Comparison of ENCODE assay signal across 1 cellular context in the genomic region with DNA sequence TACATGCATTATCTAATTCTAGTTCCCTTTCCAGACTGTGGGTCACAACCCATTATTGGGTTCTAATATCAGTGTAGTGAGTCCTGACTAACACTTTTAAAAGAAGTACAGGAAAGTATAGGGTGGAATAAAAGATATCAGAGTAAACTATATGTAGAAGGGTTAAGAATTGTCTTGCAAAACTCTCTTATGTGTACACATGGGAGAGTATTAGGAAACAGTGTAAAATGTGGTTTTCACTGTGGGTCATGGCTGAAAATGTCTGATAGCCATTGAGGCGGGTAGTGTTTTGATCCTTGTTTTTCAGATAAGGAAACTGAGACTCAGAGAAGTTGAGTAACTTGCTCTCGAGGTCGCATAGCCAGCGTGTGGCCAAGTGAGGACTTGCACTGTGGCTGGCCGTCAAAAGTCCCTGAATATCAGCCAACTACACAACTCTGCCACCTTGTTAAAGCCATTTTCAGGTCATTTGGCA.
A peak's percentile ranks its signal among the peaks of the same experiment; 100 is the strongest.
TF ChIP-seq lines count a peak whose summit lies in the region.

No MANE protein-coding gene starts in this region.

TF ChIP-seq in HepG2, 621 proteins besides CTCF, POLR2A, EP300 and RAD21 (continued from another document and continues in another):
- TF ChIP-seq, protein P1, sequence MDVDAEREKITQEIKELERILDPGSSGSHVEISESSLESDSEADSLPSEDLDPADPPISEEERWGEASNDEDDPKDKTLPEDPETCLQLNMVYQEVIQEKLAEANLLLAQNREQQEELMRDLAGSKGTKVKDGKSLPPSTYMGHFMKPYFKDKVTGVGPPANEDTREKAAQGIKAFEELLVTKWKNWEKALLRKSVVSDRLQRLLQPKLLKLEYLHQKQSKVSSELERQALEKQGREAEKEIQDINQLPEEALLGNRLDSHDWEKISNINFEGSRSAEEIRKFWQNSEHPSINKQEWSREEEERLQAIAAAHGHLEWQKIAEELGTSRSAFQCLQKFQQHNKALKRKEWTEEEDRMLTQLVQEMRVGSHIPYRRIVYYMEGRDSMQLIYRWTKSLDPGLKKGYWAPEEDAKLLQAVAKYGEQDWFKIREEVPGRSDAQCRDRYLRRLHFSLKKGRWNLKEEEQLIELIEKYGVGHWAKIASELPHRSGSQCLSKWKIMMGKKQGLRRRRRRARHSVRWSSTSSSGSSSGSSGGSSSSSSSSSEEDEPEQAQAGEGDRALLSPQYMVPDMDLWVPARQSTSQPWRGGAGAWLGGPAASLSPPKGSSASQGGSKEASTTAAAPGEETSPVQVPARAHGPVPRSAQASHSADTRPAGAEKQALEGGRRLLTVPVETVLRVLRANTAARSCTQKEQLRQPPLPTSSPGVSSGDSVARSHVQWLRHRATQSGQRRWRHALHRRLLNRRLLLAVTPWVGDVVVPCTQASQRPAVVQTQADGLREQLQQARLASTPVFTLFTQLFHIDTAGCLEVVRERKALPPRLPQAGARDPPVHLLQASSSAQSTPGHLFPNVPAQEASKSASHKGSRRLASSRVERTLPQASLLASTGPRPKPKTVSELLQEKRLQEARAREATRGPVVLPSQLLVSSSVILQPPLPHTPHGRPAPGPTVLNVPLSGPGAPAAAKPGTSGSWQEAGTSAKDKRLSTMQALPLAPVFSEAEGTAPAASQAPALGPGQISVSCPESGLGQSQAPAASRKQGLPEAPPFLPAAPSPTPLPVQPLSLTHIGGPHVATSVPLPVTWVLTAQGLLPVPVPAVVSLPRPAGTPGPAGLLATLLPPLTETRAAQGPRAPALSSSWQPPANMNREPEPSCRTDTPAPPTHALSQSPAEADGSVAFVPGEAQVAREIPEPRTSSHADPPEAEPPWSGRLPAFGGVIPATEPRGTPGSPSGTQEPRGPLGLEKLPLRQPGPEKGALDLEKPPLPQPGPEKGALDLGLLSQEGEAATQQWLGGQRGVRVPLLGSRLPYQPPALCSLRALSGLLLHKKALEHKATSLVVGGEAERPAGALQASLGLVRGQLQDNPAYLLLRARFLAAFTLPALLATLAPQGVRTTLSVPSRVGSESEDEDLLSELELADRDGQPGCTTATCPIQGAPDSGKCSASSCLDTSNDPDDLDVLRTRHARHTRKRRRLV (CRISPR knock-in tag; IDR thresholded peaks at IDR 0.05), result no peak
- no peak for TF ChIP-seq ZNF775 (CRISPR knock-in tag; IDR thresholded peaks at IDR 0.05; ENCODE audit: borderline replicate concordance)
- TF ChIP-seq, protein P2, sequence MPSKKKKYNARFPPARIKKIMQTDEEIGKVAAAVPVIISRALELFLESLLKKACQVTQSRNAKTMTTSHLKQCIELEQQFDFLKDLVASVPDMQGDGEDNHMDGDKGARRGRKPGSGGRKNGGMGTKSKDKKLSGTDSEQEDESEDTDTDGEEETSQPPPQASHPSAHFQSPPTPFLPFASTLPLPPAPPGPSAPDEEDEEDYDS (CRISPR knock-in tag; IDR thresholded peaks at IDR 0.05), result no peak
- peak; percentile 60 for TF ChIP-seq HNF4A (CRISPR knock-in tag; IDR thresholded peaks at IDR 0.05)
- peak; percentile 68 for TF ChIP-seq ZNF652 (CRISPR knock-in tag; IDR thresholded peaks at IDR 0.05; ENCODE audit: borderline replicate concordance, low read depth)
- TF ChIP-seq, protein P3, sequence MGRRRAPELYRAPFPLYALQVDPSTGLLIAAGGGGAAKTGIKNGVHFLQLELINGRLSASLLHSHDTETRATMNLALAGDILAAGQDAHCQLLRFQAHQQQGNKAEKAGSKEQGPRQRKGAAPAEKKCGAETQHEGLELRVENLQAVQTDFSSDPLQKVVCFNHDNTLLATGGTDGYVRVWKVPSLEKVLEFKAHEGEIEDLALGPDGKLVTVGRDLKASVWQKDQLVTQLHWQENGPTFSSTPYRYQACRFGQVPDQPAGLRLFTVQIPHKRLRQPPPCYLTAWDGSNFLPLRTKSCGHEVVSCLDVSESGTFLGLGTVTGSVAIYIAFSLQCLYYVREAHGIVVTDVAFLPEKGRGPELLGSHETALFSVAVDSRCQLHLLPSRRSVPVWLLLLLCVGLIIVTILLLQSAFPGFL (CRISPR knock-in tag; IDR thresholded peaks at IDR 0.05), result no peak
- no peak for TF ChIP-seq ZNF382 (CRISPR knock-in tag; IDR thresholded peaks at IDR 0.05; ENCODE audit: borderline replicate concordance)
- no peak for TF ChIP-seq IKZF1 (IDR thresholded peaks at IDR 0.05)
- no peak for TF ChIP-seq HOXD1 (CRISPR knock-in tag; IDR thresholded peaks at IDR 0.05)
- TF ChIP-seq, protein P4, sequence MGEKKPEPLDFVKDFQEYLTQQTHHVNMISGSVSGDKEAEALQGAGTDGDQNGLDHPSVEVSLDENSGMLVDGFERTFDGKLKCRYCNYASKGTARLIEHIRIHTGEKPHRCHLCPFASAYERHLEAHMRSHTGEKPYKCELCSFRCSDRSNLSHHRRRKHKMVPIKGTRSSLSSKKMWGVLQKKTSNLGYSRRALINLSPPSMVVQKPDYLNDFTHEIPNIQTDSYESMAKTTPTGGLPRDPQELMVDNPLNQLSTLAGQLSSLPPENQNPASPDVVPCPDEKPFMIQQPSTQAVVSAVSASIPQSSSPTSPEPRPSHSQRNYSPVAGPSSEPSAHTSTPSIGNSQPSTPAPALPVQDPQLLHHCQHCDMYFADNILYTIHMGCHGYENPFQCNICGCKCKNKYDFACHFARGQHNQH (CRISPR knock-in tag; IDR thresholded peaks at IDR 0.05), result peak; percentile 29; the same call in 1 of the 2 replicates
- no peak for TF ChIP-seq AGO2 (optimal IDR thresholded peaks at IDR 0.05; ENCODE audit: low read depth, low read length)
- no peak for TF ChIP-seq KAT7 (CRISPR knock-in tag; IDR thresholded peaks at IDR 0.05; ENCODE audit: borderline replicate concordance)
- no peak for TF ChIP-seq ATM (IDR thresholded peaks at IDR 0.05; ENCODE audit: borderline replicate concordance)
- TF ChIP-seq, protein P5, sequence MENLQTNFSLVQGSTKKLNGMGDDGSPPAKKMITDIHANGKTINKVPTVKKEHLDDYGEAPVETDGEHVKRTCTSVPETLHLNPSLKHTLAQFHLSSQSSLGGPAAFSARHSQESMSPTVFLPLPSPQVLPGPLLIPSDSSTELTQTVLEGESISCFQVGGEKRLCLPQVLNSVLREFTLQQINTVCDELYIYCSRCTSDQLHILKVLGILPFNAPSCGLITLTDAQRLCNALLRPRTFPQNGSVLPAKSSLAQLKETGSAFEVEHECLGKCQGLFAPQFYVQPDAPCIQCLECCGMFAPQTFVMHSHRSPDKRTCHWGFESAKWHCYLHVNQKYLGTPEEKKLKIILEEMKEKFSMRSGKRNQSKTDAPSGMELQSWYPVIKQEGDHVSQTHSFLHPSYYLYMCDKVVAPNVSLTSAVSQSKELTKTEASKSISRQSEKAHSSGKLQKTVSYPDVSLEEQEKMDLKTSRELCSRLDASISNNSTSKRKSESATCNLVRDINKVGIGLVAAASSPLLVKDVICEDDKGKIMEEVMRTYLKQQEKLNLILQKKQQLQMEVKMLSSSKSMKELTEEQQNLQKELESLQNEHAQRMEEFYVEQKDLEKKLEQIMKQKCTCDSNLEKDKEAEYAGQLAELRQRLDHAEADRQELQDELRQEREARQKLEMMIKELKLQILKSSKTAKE (CRISPR knock-in tag; IDR thresholded peaks at IDR 0.05; ENCODE audit: borderline replicate concordance), result no peak
- no peak; the same call in 1 of the 2 replicates for TF ChIP-seq ZBTB7B (CRISPR knock-in tag; IDR thresholded peaks at IDR 0.05)
- no peak for TF ChIP-seq GABPB1 (CRISPR knock-in tag; IDR thresholded peaks at IDR 0.05)
- TF ChIP-seq MIER3 (CRISPR knock-in tag; IDR thresholded peaks at IDR 0.05; ENCODE audit: borderline replicate concordance), result peak; percentile 48; the same call in 1 of the 2 replicates
- TF ChIP-seq TARDBP (CRISPR knock-in tag; IDR thresholded peaks at IDR 0.05), result peak; percentile 47; the same call in 1 of the 2 replicates
- no peak for TF ChIP-seq ZNF446 (CRISPR knock-in tag; IDR thresholded peaks at IDR 0.05)
- no peak for TF ChIP-seq SRY (CRISPR knock-in tag; IDR thresholded peaks at IDR 0.05)
- TF ChIP-seq NR2F6 (IDR thresholded peaks at IDR 0.05), result peak; percentile 63
- TF ChIP-seq NR2F6 (CRISPR knock-in tag; IDR thresholded peaks at IDR 0.05), result peak; percentile 55
- TF ChIP-seq JARID2 (CRISPR knock-in tag; IDR thresholded peaks at IDR 0.05; ENCODE audit: insufficient replicate concordance), result no peak
- no peak for TF ChIP-seq MLLT10 (CRISPR knock-in tag; IDR thresholded peaks at IDR 0.05)
- TF ChIP-seq, protein P6, sequence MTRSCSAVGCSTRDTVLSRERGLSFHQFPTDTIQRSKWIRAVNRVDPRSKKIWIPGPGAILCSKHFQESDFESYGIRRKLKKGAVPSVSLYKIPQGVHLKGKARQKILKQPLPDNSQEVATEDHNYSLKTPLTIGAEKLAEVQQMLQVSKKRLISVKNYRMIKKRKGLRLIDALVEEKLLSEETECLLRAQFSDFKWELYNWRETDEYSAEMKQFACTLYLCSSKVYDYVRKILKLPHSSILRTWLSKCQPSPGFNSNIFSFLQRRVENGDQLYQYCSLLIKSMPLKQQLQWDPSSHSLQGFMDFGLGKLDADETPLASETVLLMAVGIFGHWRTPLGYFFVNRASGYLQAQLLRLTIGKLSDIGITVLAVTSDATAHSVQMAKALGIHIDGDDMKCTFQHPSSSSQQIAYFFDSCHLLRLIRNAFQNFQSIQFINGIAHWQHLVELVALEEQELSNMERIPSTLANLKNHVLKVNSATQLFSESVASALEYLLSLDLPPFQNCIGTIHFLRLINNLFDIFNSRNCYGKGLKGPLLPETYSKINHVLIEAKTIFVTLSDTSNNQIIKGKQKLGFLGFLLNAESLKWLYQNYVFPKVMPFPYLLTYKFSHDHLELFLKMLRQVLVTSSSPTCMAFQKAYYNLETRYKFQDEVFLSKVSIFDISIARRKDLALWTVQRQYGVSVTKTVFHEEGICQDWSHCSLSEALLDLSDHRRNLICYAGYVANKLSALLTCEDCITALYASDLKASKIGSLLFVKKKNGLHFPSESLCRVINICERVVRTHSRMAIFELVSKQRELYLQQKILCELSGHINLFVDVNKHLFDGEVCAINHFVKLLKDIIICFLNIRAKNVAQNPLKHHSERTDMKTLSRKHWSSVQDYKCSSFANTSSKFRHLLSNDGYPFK (CRISPR knock-in tag; IDR thresholded peaks at IDR 0.05; ENCODE audit: borderline replicate concordance), result no peak
- TF ChIP-seq, protein P7, sequence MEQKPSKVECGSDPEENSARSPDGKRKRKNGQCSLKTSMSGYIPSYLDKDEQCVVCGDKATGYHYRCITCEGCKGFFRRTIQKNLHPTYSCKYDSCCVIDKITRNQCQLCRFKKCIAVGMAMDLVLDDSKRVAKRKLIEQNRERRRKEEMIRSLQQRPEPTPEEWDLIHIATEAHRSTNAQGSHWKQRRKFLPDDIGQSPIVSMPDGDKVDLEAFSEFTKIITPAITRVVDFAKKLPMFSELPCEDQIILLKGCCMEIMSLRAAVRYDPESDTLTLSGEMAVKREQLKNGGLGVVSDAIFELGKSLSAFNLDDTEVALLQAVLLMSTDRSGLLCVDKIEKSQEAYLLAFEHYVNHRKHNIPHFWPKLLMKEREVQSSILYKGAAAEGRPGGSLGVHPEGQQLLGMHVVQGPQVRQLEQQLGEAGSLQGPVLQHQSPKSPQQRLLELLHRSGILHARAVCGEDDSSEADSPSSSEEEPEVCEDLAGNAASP (CRISPR knock-in tag; IDR thresholded peaks at IDR 0.05; ENCODE audit: borderline replicate concordance), result peak; percentile 63; the same call in 1 of the 2 replicates
- TF ChIP-seq TBP (CRISPR knock-in tag; IDR thresholded peaks at IDR 0.05), result no peak
- TF ChIP-seq, protein P8, sequence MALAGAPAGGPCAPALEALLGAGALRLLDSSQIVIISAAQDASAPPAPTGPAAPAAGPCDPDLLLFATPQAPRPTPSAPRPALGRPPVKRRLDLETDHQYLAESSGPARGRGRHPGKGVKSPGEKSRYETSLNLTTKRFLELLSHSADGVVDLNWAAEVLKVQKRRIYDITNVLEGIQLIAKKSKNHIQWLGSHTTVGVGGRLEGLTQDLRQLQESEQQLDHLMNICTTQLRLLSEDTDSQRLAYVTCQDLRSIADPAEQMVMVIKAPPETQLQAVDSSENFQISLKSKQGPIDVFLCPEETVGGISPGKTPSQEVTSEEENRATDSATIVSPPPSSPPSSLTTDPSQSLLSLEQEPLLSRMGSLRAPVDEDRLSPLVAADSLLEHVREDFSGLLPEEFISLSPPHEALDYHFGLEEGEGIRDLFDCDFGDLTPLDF (CRISPR knock-in tag; IDR thresholded peaks at IDR 0.05), result no peak; the same call in 1 of the 2 replicates
- no peak for TF ChIP-seq GABPA (IDR thresholded peaks at IDR 0.05; ENCODE audit: low read depth, low read length)
- no peak; the same call in 1 of the 2 replicates for TF ChIP-seq GABPA (CRISPR knock-in tag; IDR thresholded peaks at IDR 0.05; ENCODE audit: low read depth)
- TF ChIP-seq KLF9 (CRISPR knock-in tag; IDR thresholded peaks at IDR 0.05; ENCODE audit: low read depth), result no peak
- TF ChIP-seq GZF1 (CRISPR knock-in tag; IDR thresholded peaks at IDR 0.05), result no peak
- TF ChIP-seq ZNF432 (CRISPR knock-in tag; IDR thresholded peaks at IDR 0.05; ENCODE audit: borderline replicate concordance), result no peak
- TF ChIP-seq, protein P9, sequence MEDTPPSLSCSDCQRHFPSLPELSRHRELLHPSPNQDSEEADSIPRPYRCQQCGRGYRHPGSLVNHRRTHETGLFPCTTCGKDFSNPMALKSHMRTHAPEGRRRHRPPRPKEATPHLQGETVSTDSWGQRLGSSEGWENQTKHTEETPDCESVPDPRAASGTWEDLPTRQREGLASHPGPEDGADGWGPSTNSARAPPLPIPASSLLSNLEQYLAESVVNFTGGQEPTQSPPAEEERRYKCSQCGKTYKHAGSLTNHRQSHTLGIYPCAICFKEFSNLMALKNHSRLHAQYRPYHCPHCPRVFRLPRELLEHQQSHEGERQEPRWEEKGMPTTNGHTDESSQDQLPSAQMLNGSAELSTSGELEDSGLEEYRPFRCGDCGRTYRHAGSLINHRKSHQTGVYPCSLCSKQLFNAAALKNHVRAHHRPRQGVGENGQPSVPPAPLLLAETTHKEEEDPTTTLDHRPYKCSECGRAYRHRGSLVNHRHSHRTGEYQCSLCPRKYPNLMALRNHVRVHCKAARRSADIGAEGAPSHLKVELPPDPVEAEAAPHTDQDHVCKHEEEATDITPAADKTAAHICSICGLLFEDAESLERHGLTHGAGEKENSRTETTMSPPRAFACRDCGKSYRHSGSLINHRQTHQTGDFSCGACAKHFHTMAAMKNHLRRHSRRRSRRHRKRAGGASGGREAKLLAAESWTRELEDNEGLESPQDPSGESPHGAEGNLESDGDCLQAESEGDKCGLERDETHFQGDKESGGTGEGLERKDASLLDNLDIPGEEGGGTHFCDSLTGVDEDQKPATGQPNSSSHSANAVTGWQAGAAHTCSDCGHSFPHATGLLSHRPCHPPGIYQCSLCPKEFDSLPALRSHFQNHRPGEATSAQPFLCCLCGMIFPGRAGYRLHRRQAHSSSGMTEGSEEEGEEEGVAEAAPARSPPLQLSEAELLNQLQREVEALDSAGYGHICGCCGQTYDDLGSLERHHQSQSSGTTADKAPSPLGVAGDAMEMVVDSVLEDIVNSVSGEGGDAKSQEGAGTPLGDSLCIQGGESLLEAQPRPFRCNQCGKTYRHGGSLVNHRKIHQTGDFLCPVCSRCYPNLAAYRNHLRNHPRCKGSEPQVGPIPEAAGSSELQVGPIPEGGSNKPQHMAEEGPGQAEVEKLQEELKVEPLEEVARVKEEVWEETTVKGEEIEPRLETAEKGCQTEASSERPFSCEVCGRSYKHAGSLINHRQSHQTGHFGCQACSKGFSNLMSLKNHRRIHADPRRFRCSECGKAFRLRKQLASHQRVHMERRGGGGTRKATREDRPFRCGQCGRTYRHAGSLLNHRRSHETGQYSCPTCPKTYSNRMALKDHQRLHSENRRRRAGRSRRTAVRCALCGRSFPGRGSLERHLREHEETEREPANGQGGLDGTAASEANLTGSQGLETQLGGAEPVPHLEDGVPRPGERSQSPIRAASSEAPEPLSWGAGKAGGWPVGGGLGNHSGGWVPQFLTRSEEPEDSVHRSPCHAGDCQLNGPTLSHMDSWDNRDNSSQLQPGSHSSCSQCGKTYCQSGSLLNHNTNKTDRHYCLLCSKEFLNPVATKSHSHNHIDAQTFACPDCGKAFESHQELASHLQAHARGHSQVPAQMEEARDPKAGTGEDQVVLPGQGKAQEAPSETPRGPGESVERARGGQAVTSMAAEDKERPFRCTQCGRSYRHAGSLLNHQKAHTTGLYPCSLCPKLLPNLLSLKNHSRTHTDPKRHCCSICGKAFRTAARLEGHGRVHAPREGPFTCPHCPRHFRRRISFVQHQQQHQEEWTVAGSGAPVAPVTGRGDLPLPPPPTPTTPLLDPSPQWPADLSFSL (CRISPR knock-in tag; IDR thresholded peaks at IDR 0.05), result no peak
- TF ChIP-seq PHB2 (IDR thresholded peaks at IDR 0.05; ENCODE audit: partially characterized antibody), result no peak
